ENCODE assay signal across 27 cellular contexts in genomic region chr2:140650825-140651224, GRCh38.
DNase-seq lines count a peak whose midpoint lies in the region; ATAC-seq, FAIRE-seq and TF ChIP-seq lines count a peak whose summit lies in the region.
"Had no signal": no experiment of that assay in that cellular context is flagged by ENCODE, and none has a peak within 500 bp of the region (broad histone marks: within the 10 kb centered on the region; RNA-seq: fewer than 3 reads in every experiment).

No MANE protein-coding gene starts in this region.

- no peak for TF ChIP-seq RAD21 in SK-N-SH (IDR thresholded peaks at IDR 0.05; ENCODE audit: low read length)

- FAIRE-seq in H54 (lab: Jason Lieb, UNC) = peak; percentile 69
- FAIRE-seq: frontal cortex, kidney had no signal

- TF ChIP-seq POLR2A in H54 (IDR thresholded peaks at IDR 0.05; ENCODE audit: low read depth, low read length) (no peak), prostate gland (IDR thresholded peaks at IDR 0.05) (no peak)

- H3K9ac ChIP-seq in SK-N-SH = no peak overlapping the region

- no peaks in the 10 kb centered on the region for H3K4me1 Mint-ChIP-seq in CD4-positive, alpha-beta memory T cell
- H3K4me1 Mint-ChIP-seq: CD4-positive, CD25-positive, alpha-beta regulatory T cell had no signal

- intact Hi-C loops in CD4-positive, alpha-beta memory T cell (cut with micrococcal nuclease) = no loop called here
- intact Hi-C loops in prostate gland (cut with DNase I) = no loop called here

- H3F3A ChIP-seq in SK-N-SH (replicated peaks; ENCODE audit: insufficient read depth) = peaks cover 5% of the 10 kb centered on the region

- no peak overlapping the region for H3K4me3 Mint-ChIP-seq in CD4-positive, alpha-beta memory T cell
- H3K4me3 Mint-ChIP-seq: CD4-positive, CD25-positive, alpha-beta regulatory T cell; effector memory CD8-positive, alpha-beta T cell; mesothelial cell of epicardium had no signal

- H3K4me3 ChIP-seq in SK-N-SH (ENCODE audit: low read depth in 2 of 2, low read length in 1 of 2) (no peak overlapping the region), prostate gland (no peak overlapping the region)
- H3K4me3 ChIP-seq in CD4-positive, alpha-beta memory T cell (ENCODE audit: low read length in 2 of 2) = no peak overlapping the region
- H3K4me3 ChIP-seq: psoas muscle, SJCRH30, vagina had no signal

- POLR2A ChIA-PET in SK-N-SH (lab: Yijun Ruan, JAX) = no interaction called here
- POLR2A ChIA-PET in CD4-positive, alpha-beta memory T cell (lab: Charles Lee; ENCODE audit: partially characterized antibody) = no interaction called here

- no peaks in the 10 kb centered on the region for H3K36me3 Mint-ChIP-seq in CD4-positive, alpha-beta memory T cell
- H3K36me3 Mint-ChIP-seq: CD4-positive, CD25-positive, alpha-beta regulatory T cell; mesothelial cell of epicardium had no signal

- H3K36me3 ChIP-seq in SK-N-SH (replicated peaks in 1 of 2; ENCODE audit: control insufficient read depth in 1 of 2, insufficient read depth in 2 of 2, low read length in 1 of 2) = no peaks in the 10 kb centered on the region
- H3K36me3 ChIP-seq in CD4-positive, alpha-beta memory T cell (ENCODE audit: insufficient read depth, low read length) = no peaks in the 10 kb centered on the region
- no peaks in the 10 kb centered on the region for H3K36me3 ChIP-seq in prostate gland
- H3K36me3 ChIP-seq: SJCRH30, vagina had no signal

- no peaks in the 10 kb centered on the region for H4K20me1 ChIP-seq in SK-N-SH (ENCODE audit: insufficient read depth)

- CTCF ChIA-PET in SK-N-SH (lab: Yijun Ruan, JAX) = no interaction called here
- CTCF ChIA-PET in CD4-positive, alpha-beta memory T cell (lab: Charles Lee; ENCODE audit: partially characterized antibody) = no interaction called here

- TF ChIP-seq CTCF in SK-N-SH (IDR thresholded peaks at IDR 0.05) = no peak
- no peak for TF ChIP-seq CTCF in prostate gland (IDR thresholded peaks at IDR 0.05)

- WGBS in SK-N-SH (ENCODE audit: low lambda C conversion rate) = 53% methylated on average over 3 of the region's 3 CpGs
- 80% methylated on average over 3 of the region's 3 CpGs for WGBS in prostate gland

- H3K27ac ChIP-seq in SK-N-SH (ENCODE audit: low read depth in 2 of 2, low read length in 1 of 2) (peak overlapping the region in 1 of 2 experiments; percentile 23; a peak in 1 of 4 replicates), prostate gland (no peak overlapping the region)
- no peak overlapping the region for H3K27ac ChIP-seq in CD4-positive, alpha-beta memory T cell (ENCODE audit: low read depth, low read length)
- H3K27ac ChIP-seq: psoas muscle, SJCRH30, vagina had no signal

- ATAC-seq in GM18498 (IDR thresholded peaks at IDR 0.05; ENCODE audit: unreplicated experiment) = no peak
- ATAC-seq: effector memory CD8-positive, alpha-beta T cell; psoas muscle had no signal

- no peaks in the 10 kb centered on the region for H3K9me3 ChIP-seq in SK-N-SH
- H3K9me3 ChIP-seq in CD4-positive, alpha-beta memory T cell (ENCODE audit: control insufficient read depth in 1 of 2, low read length in 2 of 2) = no peaks in the 10 kb centered on the region
- no peaks in the 10 kb centered on the region for H3K9me3 ChIP-seq in prostate gland
- H3K9me3 ChIP-seq: psoas muscle, SJCRH30, vagina had no signal

- H3K9me3 Mint-ChIP-seq in CD4-positive, alpha-beta memory T cell = peaks cover 0 to 9% (median 6%) of the 10 kb centered on the region in 8 donors

- TF ChIP-seq EP300 in SK-N-SH (IDR thresholded peaks at IDR 0.05; ENCODE audit: borderline replicate concordance in 1 of 2, low read depth in 1 of 2, low read length in 1 of 2) = peak in 1 of 2 experiments; percentile 16; a peak in 1 of 4 replicates

- H3K27ac Mint-ChIP-seq in CD4-positive, alpha-beta memory T cell = no peak overlapping the region
- H3K27ac Mint-ChIP-seq: CD4-positive, CD25-positive, alpha-beta regulatory T cell; effector memory CD8-positive, alpha-beta T cell; mesothelial cell of epicardium had no signal

- no peaks in the 10 kb centered on the region for H3K27me3 ChIP-seq in SK-N-SH (ENCODE audit: insufficient read depth)
- no peaks in the 10 kb centered on the region for H3K27me3 ChIP-seq in CD4-positive, alpha-beta memory T cell (ENCODE audit: insufficient read depth, low read length)
- H3K27me3 ChIP-seq in prostate gland (replicated peaks; ENCODE audit: insufficient read depth) = no peaks in the 10 kb centered on the region
- H3K27me3 ChIP-seq: SJCRH30, vagina had no signal

- no peak overlapping the region; the same call in 1 of the 2 replicates for H3K4me2 ChIP-seq in SK-N-SH

- H3K9me2 ChIP-seq in SK-N-SH = no peaks in the 10 kb centered on the region

- H3K27me3 Mint-ChIP-seq in CD4-positive, alpha-beta memory T cell = no peaks in the 10 kb centered on the region
- H3K27me3 Mint-ChIP-seq: CD4-positive, CD25-positive, alpha-beta regulatory T cell; effector memory CD8-positive, alpha-beta T cell had no signal

- peaks cover 0 to 3% of the 10 kb centered on the region in 2 experiments; a peak in 1 of 4 replicates for H3K4me1 ChIP-seq in SK-N-SH (ENCODE audit: control insufficient read depth in 1 of 2, insufficient read depth in 2 of 2, low read depth in 1 of 2, low read length in 1 of 2)
- H3K4me1 ChIP-seq in CD4-positive, alpha-beta memory T cell (ENCODE audit: insufficient read depth, low read length) = no peaks in the 10 kb centered on the region
- no peaks in the 10 kb centered on the region for H3K4me1 ChIP-seq in prostate gland (replicated peaks)
- H3K4me1 ChIP-seq: psoas muscle, SJCRH30, vagina had no signal

- DNase-seq in H54 (ENCODE audit: insufficient read length, low spot score) = no peak
- no peak for DNase-seq in SK-N-SH
- peak; percentile 62 for DNase-seq in fibroblast of gingiva (ENCODE audit: low read depth)
- DNase-seq in renal cortical epithelial cell (ENCODE audit: low read depth) = peak; percentile 80
- no peak for DNase-seq in CD4-positive, alpha-beta memory T cell
- no peak for DNase-seq in prostate gland (ENCODE audit: low spot score)
- no peak for DNase-seq in NAMALWA (ENCODE audit: low spot score)
- DNase-seq: activated CD4-positive, alpha-beta T cell treated with anti-CD3 and anti-CD28 coated beads, Interleukin-2, amount 50 U/mL, for 48 hours; activated gamma-delta T cell; amygdala; CD4-positive, CD25-positive, alpha-beta regulatory T cell; DMS79; effector memory CD8-positive, alpha-beta T cell; Karpas-422; kidney; NCI-H1105; NCI-H2107; NCI-H524; psoas muscle; SJCRH30; stimulated activated CD8-positive, alpha-beta memory T cell treated with anti-CD3 and anti-CD28 coated beads, Interleukin-4, amount 100 ng/mL, for 48 hours; substantia nigra; T-helper 2 cell had no signal

- H3K79me2 ChIP-seq in SK-N-SH (ENCODE audit: insufficient read depth) = no peaks in the 10 kb centered on the region

- no peak overlapping the region for H2AFZ ChIP-seq in SK-N-SH (ENCODE audit: low read depth)

TF ChIP-seq in SK-N-SH, 30 proteins besides CTCF, POLR2A, EP300 and RAD21:
- TF ChIP-seq PBX3 (IDR thresholded peaks at IDR 0.05) (peak; percentile 46; the same call in 1 of the 2 replicates), JUND (IDR thresholded peaks at IDR 0.05) (peak; percentile 26; the same call in 1 of the 2 replicates), SMC3 (IDR thresholded peaks at IDR 0.05; ENCODE audit: low read depth, low read length) (no peak), FOSL2 (IDR thresholded peaks at IDR 0.05; ENCODE audit: borderline replicate concordance, low read depth) (peak; percentile 22; the same call in 1 of the 2 replicates), YY1 (IDR thresholded peaks at IDR 0.05; ENCODE audit: low read depth) (no peak), TCF12 (IDR thresholded peaks at IDR 0.05) (peak; percentile 45), SIN3A (IDR thresholded peaks at IDR 0.05; ENCODE audit: borderline replicate concordance, low read depth, low read length) (no peak), RCOR1 (IDR thresholded peaks at IDR 0.05; ENCODE audit: low read length) (no peak)

Comparison
In these comparisons a context has a peak if more than half of its experiments do, and no peak if none do; other contexts are left out.
1. DNase-seq: peak in fibroblast of gingiva (single experiment) and renal cortical epithelial cell (single experiment); none in H54 (single experiment), SK-N-SH (single experiment), CD4-positive, alpha-beta memory T cell (0 of 5), prostate gland (single experiment) and NAMALWA (single experiment).